8 cellular contexts compared by ENCODE assay signal in the genomic region with DNA sequence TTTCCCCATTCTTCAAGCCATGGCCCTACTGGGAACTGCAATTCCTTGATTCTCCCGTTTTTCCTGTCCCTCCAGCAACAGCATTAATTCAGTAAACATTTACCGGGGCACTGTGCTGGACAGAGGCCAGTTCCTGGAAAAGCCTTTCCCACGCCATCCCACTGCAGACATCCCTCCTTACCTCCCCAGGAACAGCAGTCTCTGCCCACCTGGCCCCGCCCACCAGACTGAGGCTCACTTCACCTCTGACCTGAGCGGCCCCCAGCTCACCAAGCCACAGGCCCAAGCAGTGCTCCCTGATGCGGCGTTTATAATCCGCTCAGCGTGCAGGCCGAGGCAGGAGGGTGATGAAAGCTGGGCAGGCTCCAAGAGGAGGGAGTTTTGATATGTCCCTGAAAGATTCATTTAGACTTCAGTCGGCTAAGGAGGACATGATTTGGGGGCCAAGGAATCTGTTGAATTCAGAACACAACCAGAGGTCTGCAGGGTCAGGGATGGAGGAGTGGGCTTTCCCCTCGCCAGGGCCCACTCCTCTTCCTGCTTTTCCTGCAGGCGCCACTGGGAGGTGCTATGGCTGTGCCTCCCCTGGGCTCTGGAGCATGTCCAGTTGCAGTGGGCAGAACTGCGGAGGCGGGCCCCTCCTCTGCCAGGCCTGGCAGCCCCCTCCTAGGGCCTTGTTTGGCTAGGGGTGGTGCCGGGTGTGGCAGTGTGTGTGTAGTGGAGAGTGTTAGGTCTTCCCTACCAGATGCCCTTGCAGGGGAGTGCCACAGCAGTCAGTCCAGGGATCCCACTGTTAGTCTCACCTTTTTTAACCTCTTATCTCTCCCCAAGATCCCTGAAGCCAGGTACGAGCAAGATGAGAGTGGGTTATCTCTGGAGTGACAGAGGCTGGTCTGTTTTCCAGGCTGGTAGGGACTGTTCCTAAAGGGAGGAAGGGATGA. TPM values are rescaled to one million over a fixed set of nuclear protein-coding genes. Genes with fewer than 3 reads are reported as not detected.
DNase-seq lines count a peak whose midpoint lies in the region; ATAC-seq and TF ChIP-seq lines count a peak whose summit lies in the region.

No MANE protein-coding gene starts in this region.

- no peaks in the 10 kb centered on the region for H3F3A ChIP-seq in PC-9 (ENCODE audit: insufficient read depth, low read depth)

- no peak for TF ChIP-seq POLR2A in prostate gland (IDR thresholded peaks at IDR 0.05)

- peak; percentile 34; the same call in 1 of the 2 replicates for TF ChIP-seq CTCF in PC-9 (conservative IDR thresholded peaks at IDR 0.05)
- peak; percentile 39 for TF ChIP-seq CTCF in foreskin fibroblast (IDR thresholded peaks at IDR 0.05; ENCODE audit: low read depth, low read length)
- peak in 3 of 4 experiments; percentile 34 to 54 (median 48) for TF ChIP-seq CTCF in prostate gland (IDR thresholded peaks at IDR 0.05)

- ATAC-seq in GM19395 (IDR thresholded peaks at IDR 0.05; ENCODE audit: unreplicated experiment) (no peak), GM19023 (IDR thresholded peaks at IDR 0.05; ENCODE audit: unreplicated experiment) (no peak)

- no peaks in the 10 kb centered on the region for H3K27me3 ChIP-seq in PC-9 (ENCODE audit: insufficient read depth, low read depth)
- H3K27me3 ChIP-seq in prostate gland (replicated peaks; ENCODE audit: insufficient read depth), result no peaks in the 10 kb centered on the region

- POLR2A ChIA-PET in PC-9 (lab: Charles Lee; ENCODE audit: unreplicated experiment), result no interaction called here

- no TSS peak for BruUV-seq in PC-9 (replicated peaks; lab: Mats Ljungman, UMichigan)

- H3K4me3 ChIP-seq in PC-9 (no peak overlapping the region), foreskin fibroblast (ENCODE audit: low read depth in 1 of 2, low read length in 2 of 2) (peak overlapping the region in 1 of 2 donors; percentile 73), prostate gland (peak overlapping the region in 1 of 2 donors; percentile 36)

- H3K36me3 ChIP-seq in PC-9 (ENCODE audit: low read depth) (no peaks in the 10 kb centered on the region), prostate gland (peaks cover 2 to 19% of the 10 kb centered on the region in 2 donors)

- H3K4me2 ChIP-seq in PC-9, result no peak overlapping the region

- no peak overlapping the region for H3K27ac ChIP-seq in PC-9
- peak overlapping the region; percentile 82 to 83 for H3K27ac ChIP-seq in prostate gland

- intact Hi-C loops in PC-9 (cut with micrococcal nuclease; ENCODE audit: unreplicated experiment) (no loop called here), prostate gland (cut with DNase I) (loop anchor here (2.0 kb wide), 1 partner anchor 23 kb away; no protein-coding TSS in a partner anchor)

- H3K4me1 ChIP-seq in PC-9 (replicated peaks; ENCODE audit: insufficient read depth), result no peaks in the 10 kb centered on the region
- peaks cover 10% of the 10 kb centered on the region for H3K4me1 ChIP-seq in prostate gland (replicated peaks)

- peak; percentile 28 for DNase-seq in Daoy (ENCODE audit: low read depth)
- no peak for DNase-seq in PC-9
- DNase-seq in foreskin fibroblast, result no peak
- DNase-seq in prostate gland (ENCODE audit: low spot score), result peak; percentile 58
- DNase-seq in activated gamma-delta T cell (lab: John Stamatoyannopoulos, UW), result no peak
- DNase-seq in SK-N-DZ (ENCODE audit: low spot score), result no peak

- H3K9me2 ChIP-seq in PC-9 (ENCODE audit: insufficient read depth), result no peaks in the 10 kb centered on the region

- H4K20me1 ChIP-seq in PC-9 (ENCODE audit: insufficient read depth), result no peaks in the 10 kb centered on the region; the same call in 1 of the 2 replicates

- H3K9me3 ChIP-seq in PC-9 (ENCODE audit: insufficient read depth, low read depth), result no peaks in the 10 kb centered on the region
- H3K9me3 ChIP-seq in prostate gland, result no peaks in the 10 kb centered on the region

- no peaks in the 10 kb centered on the region for H3K79me2 ChIP-seq in PC-9 (ENCODE audit: low read depth)

- 41% methylated on average over 17 of the region's 17 CpGs for WGBS in prostate gland

- H2AFZ ChIP-seq in PC-9, result no peak overlapping the region

- CTCF ChIA-PET in PC-9 (lab: Charles Lee), result no interaction called here

RNA-seq across cellular contexts. Expression of a gene that starts 1.4 kb away (rescaled TPM):
- total RNA-seq in Daoy (2014; rRNA removed; shearing (Covaris generic)), result 214 and 246 TPM in 2 replicates
- total RNA-seq in PC-9 (2021) (11.0 and 16.9 TPM in 2 replicates), prostate gland (1,000 to 10,000 TPM; 2,153 to 2,440 TPM)
- 0.14 and 0.77 TPM in 2 replicates for polyA plus RNA-seq in SK-N-DZ (2014; cell fraction: cytosol; rRNA removed)
- 4.7 and 8.1 TPM in 2 replicates for polyA plus RNA-seq in SK-N-DZ (2014; cell fraction: nucleus; rRNA removed)

RNA-seq across cellular contexts. Expression of a gene that starts 19.2 kb away (rescaled TPM):
- total RNA-seq in Daoy (2014; rRNA removed; shearing (Covaris generic)), result 3.3 and 5.1 TPM in 2 replicates
- total RNA-seq in PC-9 (2021) (20.1 and 20.3 TPM in 2 replicates), prostate gland (100 to 1,000 TPM in 1 of 2 donors, 10 to 100 TPM in 1; 69.5 to 144 TPM)
- 1.4 and 1.9 TPM in 2 replicates for polyA plus RNA-seq in SK-N-DZ (2014; cell fraction: cytosol; rRNA removed)
- 8.4 and 14.3 TPM in 2 replicates for polyA plus RNA-seq in SK-N-DZ (2014; cell fraction: nucleus; rRNA removed)

RNA-seq across cellular contexts. Expression of a gene that starts 34.1 kb away (rescaled TPM):
- 33.7 and 38.0 TPM in 2 replicates for total RNA-seq in Daoy (2014; rRNA removed; shearing (Covaris generic))
- total RNA-seq in PC-9 (2021), result 41.6 and 50.4 TPM in 2 replicates
- total RNA-seq in prostate gland, result 10 to 100 TPM; 38.5 to 45.7 TPM
- 13.0 and 13.2 TPM in 2 replicates for polyA plus RNA-seq in SK-N-DZ (2014; cell fraction: cytosol; rRNA removed)
- polyA plus RNA-seq in SK-N-DZ (2014; cell fraction: nucleus; rRNA removed), result 33.9 and 37.1 TPM in 2 replicates

RNA-seq across cellular contexts. Expression of a gene that starts 34.7 kb away (rescaled TPM):
- 6.9 and 7.6 TPM in 2 replicates for total RNA-seq in Daoy (2014; rRNA removed; shearing (Covaris generic))
- total RNA-seq in PC-9 (2021) (27.2 and 28.1 TPM in 2 replicates), prostate gland (10 to 100 TPM in 1 of 2 donors, 1 to 10 TPM in 1; 9.4 to 24.8 TPM)
- 5.8 TPM in 2 replicates for polyA plus RNA-seq in SK-N-DZ (2014; cell fraction: cytosol; rRNA removed)
- 4.5 and 4.6 TPM in 2 replicates for polyA plus RNA-seq in SK-N-DZ (2014; cell fraction: nucleus; rRNA removed)

RNA-seq across cellular contexts. Expression of a gene that starts 53.7 kb away (rescaled TPM):
- total RNA-seq in Daoy (2014; rRNA removed; shearing (Covaris generic)), result 112 and 123 TPM in 2 replicates
- total RNA-seq in PC-9 (2021) (83.7 and 91.3 TPM in 2 replicates), prostate gland (100 to 1,000 TPM in 1 of 2 donors, 10 to 100 TPM in 1; 72.5 to 126 TPM)
- 32.6 and 33.7 TPM in 2 replicates for polyA plus RNA-seq in SK-N-DZ (2014; cell fraction: cytosol; rRNA removed)
- 8.5 and 11.4 TPM in 2 replicates for polyA plus RNA-seq in SK-N-DZ (2014; cell fraction: nucleus; rRNA removed)

Comparison
In these comparisons a context has a peak if more than half of its experiments do, and no peak if none do; other contexts are left out.
1. DNase-seq: peak in Daoy (single experiment) and prostate gland (single experiment); none in PC-9 (0 of 2), foreskin fibroblast (0 of 2), activated gamma-delta T cell (single experiment) and SK-N-DZ (single experiment).
2. RNA of a gene that starts 1.4 kb away (total RNA-seq): 2,153 to 2,440 TPM in prostate gland and 214 to 246 TPM in Daoy; 11.0 to 16.9 TPM in PC-9; every median in the first group is over 10 times any median in the second.
3. Peak in every context shown above with its lines, with median percentiles within 50 percentile points of each other: CTCF ChIP-seq.